Comparison of ENCODE assay signal across 10 cellular contexts in the genomic region with DNA sequence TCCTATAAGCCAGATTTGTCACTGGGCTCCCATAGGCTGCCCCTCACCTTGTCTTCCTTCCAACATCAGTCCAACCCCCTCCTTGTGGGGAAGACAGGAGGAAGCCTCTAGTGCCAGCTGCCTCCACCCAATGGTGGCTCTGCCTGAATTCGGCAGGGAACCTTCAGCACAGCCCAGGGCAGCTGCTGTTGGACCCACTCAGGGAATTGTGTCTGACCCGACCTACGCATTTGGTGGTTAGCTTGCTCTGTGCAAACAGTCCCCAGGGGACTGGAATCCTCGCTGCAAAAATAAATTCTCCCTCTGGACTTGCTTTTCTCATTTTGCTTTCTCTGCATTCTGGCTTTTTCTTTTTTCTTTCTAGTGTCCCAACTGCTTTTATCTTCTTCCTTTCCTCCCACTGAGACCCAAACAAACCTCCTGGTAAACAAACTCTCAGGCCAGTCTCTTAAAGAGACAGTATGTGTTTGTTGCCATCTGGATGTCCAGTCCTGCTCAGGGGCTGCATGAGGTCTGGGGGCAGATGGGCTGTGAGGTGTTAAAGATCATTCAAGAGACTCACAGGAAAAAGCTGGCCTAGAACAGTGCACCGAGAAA.
DNase-seq lines count a peak whose midpoint lies in the region; ATAC-seq and TF ChIP-seq lines count a peak whose summit lies in the region.
"Had no signal": no experiment of that assay in that cellular context is flagged by ENCODE, and none has a peak within 500 bp of the region (broad histone marks: within the 10 kb centered on the region; RNA-seq: fewer than 3 reads in every experiment).

No MANE protein-coding gene starts in this region.

- no peak overlapping the region for H2BK12ac ChIP-seq in neuronal stem cell (ENCODE audit: low read length)

- no peak overlapping the region for H4K91ac ChIP-seq in neuronal stem cell (ENCODE audit: low read depth, low read length, poor library complexity)

- peaks cover 6% of the 10 kb centered on the region for H3K4me1 Mint-ChIP-seq in stimulated activated memory B cell treated with anti-CD40 and anti-IgM and Interleukin-4, amounts not matched to agents 10 μg/mL and 1 μg/mL and 100 μg/mL, for 72 hours
- H3K4me1 Mint-ChIP-seq in activated naive CD4-positive, alpha-beta T cell treated with anti-CD3 and anti-CD28 coated beads, Interleukin-2, amount 10 ng/mL, durations not matched to agents 7 days and 5 days, result no peaks in the 10 kb centered on the region

- H2BK120ac ChIP-seq in neuronal stem cell (ENCODE audit: low read depth, low read length), result no peak overlapping the region

- no peak for TF ChIP-seq POLR2A in Peyer's patch (IDR thresholded peaks at IDR 0.05)

- no peak overlapping the region for H3K9ac ChIP-seq in neuronal stem cell (ENCODE audit: low read depth, low read length, poor library complexity)

- no peak overlapping the region for H2AK5ac ChIP-seq in neuronal stem cell (ENCODE audit: low read depth, low read length)

- no CpG with 5 or more reads among the region's 5 CpGs for WGBS in neuronal stem cell (ENCODE audit: extremely low coverage in 2 of 2, insufficient read length in 2 of 2, insufficient replicate concordance in 1 of 2), 2 donors

- no peak overlapping the region for H3K4me3 Mint-ChIP-seq in stimulated activated memory B cell treated with anti-CD40 and anti-IgM and Interleukin-4, amounts not matched to agents 10 μg/mL and 1 μg/mL and 100 μg/mL, for 72 hours
- H3K4me3 Mint-ChIP-seq in activated naive CD4-positive, alpha-beta T cell treated with anti-CD3 and anti-CD28 coated beads, Interleukin-2, amount 10 ng/mL, durations not matched to agents 7 days and 5 days, result no peak overlapping the region

- H2AFZ ChIP-seq in neuronal stem cell (ENCODE audit: low read length), result peak overlapping the region; percentile 79

- CTCF ChIA-PET in activated naive CD4-positive, alpha-beta T cell treated with anti-CD3 and anti-CD28 coated beads, Interleukin-2, amount 10 ng/mL, durations not matched to agents 7 days and 5 days (lab: Charles Lee), result interaction anchor here (1.2 to 1.6 kb wide), 2 partner anchors 30 to 102 kb away, joined by 3 to 4 read pairs; no protein-coding TSS in a partner anchor

- H4K8ac ChIP-seq in neuronal stem cell (ENCODE audit: low read depth, low read length), result no peak overlapping the region

- DNase-seq in AG20443 (ENCODE audit: low spot score) (peak; percentile 42), Peyer's patch (no peak), fibroblast of gingiva (ENCODE audit: low read depth) (peak; percentile 86), neuronal stem cell (ENCODE audit: low spot score) (no peak)
- DNase-seq in activated effector memory CD4-positive, alpha-beta T cell treated with Interleukin-2 at 50 U/mL for 16 hours, result no peak
- no peak for DNase-seq in stimulated activated CD4-positive, alpha-beta T cell treated with anti-CD3 and anti-CD28 coated beads, Interleukin-2, amount 100 ng/mL, for 24 hours
- no peak for DNase-seq in activated naive CD4-positive, alpha-beta T cell treated with anti-CD3 and anti-CD28 coated beads, Interleukin-2, amount 10 ng/mL, durations not matched to agents 7 days and 5 days
- DNase-seq: activated gamma-delta T cell treated with Interleukin-2 at 50 U/mL for 16 hours; stimulated activated CD8-positive, alpha-beta memory T cell treated with anti-CD3 and anti-CD28 coated beads, Interleukin-4, amount 100 ng/mL, for 48 hours had no signal

- H3K9me3 ChIP-seq in Peyer's patch (no peaks in the 10 kb centered on the region), neuronal stem cell (replicated peaks in 1 of 2; ENCODE audit: control insufficient read depth in 2 of 2, insufficient read depth in 1 of 2, low read depth in 1 of 2, low read length in 2 of 2) (no peaks in the 10 kb centered on the region)

- H3K27ac Mint-ChIP-seq in stimulated activated memory B cell treated with anti-CD40 and anti-IgM and Interleukin-4, amounts not matched to agents 10 μg/mL and 1 μg/mL and 100 μg/mL, for 72 hours, result no peak overlapping the region
- no peak overlapping the region for H3K27ac Mint-ChIP-seq in activated naive CD4-positive, alpha-beta T cell treated with anti-CD3 and anti-CD28 coated beads, Interleukin-2, amount 10 ng/mL, durations not matched to agents 7 days and 5 days

- no peak for TF ChIP-seq CTCF in Peyer's patch (IDR thresholded peaks at IDR 0.05)

- no peaks in the 10 kb centered on the region for H3K36me3 Mint-ChIP-seq in stimulated activated memory B cell treated with anti-CD40 and anti-IgM and Interleukin-4, amounts not matched to agents 10 μg/mL and 1 μg/mL and 100 μg/mL, for 72 hours
- H3K36me3 Mint-ChIP-seq in activated naive CD4-positive, alpha-beta T cell treated with anti-CD3 and anti-CD28 coated beads, Interleukin-2, amount 10 ng/mL, durations not matched to agents 7 days and 5 days, result no peaks in the 10 kb centered on the region

- no peak overlapping the region for H3K4me3 ChIP-seq in Peyer's patch
- H3K4me3 ChIP-seq in neuronal stem cell (ENCODE audit: low read length in 2 of 2), result peak overlapping the region in 1 of 2 donors; percentile 11

- no peaks in the 10 kb centered on the region for H3K79me1 ChIP-seq in neuronal stem cell (ENCODE audit: low read depth, low read length)

- H2BK15ac ChIP-seq in neuronal stem cell (ENCODE audit: low read length), result no peak overlapping the region

- H3K4me1 ChIP-seq in Peyer's patch (peaks cover 0 to 61% (median 24%) of the 10 kb centered on the region in 4 donors), neuronal stem cell (ENCODE audit: control insufficient read depth in 2 of 2, insufficient read depth in 1 of 2, low read depth in 1 of 2, low read length in 2 of 2) (peaks cover 55 to 60% of the 10 kb centered on the region in 2 donors)

- H3K36me3 ChIP-seq in Peyer's patch (no peaks in the 10 kb centered on the region), neuronal stem cell (replicated peaks in 1 of 2; ENCODE audit: control insufficient read depth in 2 of 2, insufficient read depth in 2 of 2, low read length in 2 of 2) (no peaks in the 10 kb centered on the region)

- no peak overlapping the region for H3K18ac ChIP-seq in neuronal stem cell (ENCODE audit: low read length)

- H3K9me3 Mint-ChIP-seq in stimulated activated memory B cell treated with anti-CD40 and anti-IgM and Interleukin-4, amounts not matched to agents 10 μg/mL and 1 μg/mL and 100 μg/mL, for 72 hours, result no peaks in the 10 kb centered on the region
- no peaks in the 10 kb centered on the region for H3K9me3 Mint-ChIP-seq in activated naive CD4-positive, alpha-beta T cell treated with anti-CD3 and anti-CD28 coated beads, Interleukin-2, amount 10 ng/mL, durations not matched to agents 7 days and 5 days

- H2BK5ac ChIP-seq in neuronal stem cell (ENCODE audit: low read length), result no peak overlapping the region

- no peak overlapping the region for H3K4me2 ChIP-seq in neuronal stem cell (ENCODE audit: insufficient read depth, low read length, poor library complexity, severe bottlenecking)

- no peak overlapping the region for H3K14ac ChIP-seq in neuronal stem cell (ENCODE audit: low read length)

- no peak for ATAC-seq in stimulated activated memory B cell treated with anti-CD40 and anti-IgM and Interleukin-4, amounts not matched to agents 10 μg/mL and 1 μg/mL and 100 μg/mL, for 72 hours

- no peak overlapping the region for H3K4ac ChIP-seq in neuronal stem cell (ENCODE audit: low read length)

- H3K27ac ChIP-seq in Peyer's patch, result peak overlapping the region; percentile 58 to 88 (median 79)
- no peak overlapping the region for H3K27ac ChIP-seq in neuronal stem cell (replicated peaks; ENCODE audit: low read length)

- H3K27me3 Mint-ChIP-seq in stimulated activated memory B cell treated with anti-CD40 and anti-IgM and Interleukin-4, amounts not matched to agents 10 μg/mL and 1 μg/mL and 100 μg/mL, for 72 hours, result peaks cover 18% of the 10 kb centered on the region
- peaks cover 27% of the 10 kb centered on the region for H3K27me3 Mint-ChIP-seq in activated naive CD4-positive, alpha-beta T cell treated with anti-CD3 and anti-CD28 coated beads, Interleukin-2, amount 10 ng/mL, durations not matched to agents 7 days and 5 days

- no peak overlapping the region for H3K23ac ChIP-seq in neuronal stem cell (ENCODE audit: low read depth, low read length, poor library complexity)

- H3K27me3 ChIP-seq in Peyer's patch (no peaks in the 10 kb centered on the region), neuronal stem cell (ENCODE audit: control insufficient read depth in 3 of 3, insufficient read depth in 3 of 3, low read depth in 1 of 3, low read length in 3 of 3) (no peaks in the 10 kb centered on the region)

Comparison
In these comparisons a context has a peak if more than half of its experiments do, and no peak if none do; other contexts are left out.
1. DNase-seq: peak in AG20443 (single experiment) and fibroblast of gingiva (single experiment); none in Peyer's patch (0 of 3), neuronal stem cell (single experiment), activated effector memory CD4-positive, alpha-beta T cell treated with Interleukin-2 at 50 U/mL for 16 hours (single experiment), stimulated activated CD4-positive, alpha-beta T cell treated with anti-CD3 and anti-CD28 coated beads, Interleukin-2, amount 100 ng/mL, for 24 hours (0 of 2) and activated naive CD4-positive, alpha-beta T cell treated with anti-CD3 and anti-CD28 coated beads, Interleukin-2, amount 10 ng/mL, durations not matched to agents 7 days and 5 days (single experiment).